In genomic region chr12:2904260-2904659, GRCh38 we compare ENCODE assay signal across 32 cellular contexts. TPM values are rescaled to one million over a fixed set of nuclear protein-coding genes. Genes with fewer than 3 reads are reported as not detected.
DNase-seq lines count a peak whose midpoint lies in the region; ATAC-seq and TF ChIP-seq lines count a peak whose summit lies in the region.
"Had no signal": no experiment of that assay in that cellular context is flagged by ENCODE, and none has a peak within 500 bp of the region (broad histone marks: within the 10 kb centered on the region; RNA-seq: fewer than 3 reads in every experiment).

No MANE protein-coding gene starts in this region.

- ATAC-seq in T-helper 17 cell = no peak
- no peak for ATAC-seq in HG02571 (IDR thresholded peaks at IDR 0.05; ENCODE audit: unreplicated experiment)
- ATAC-seq: activated T-cell treated with anti-CD3 and anti-CD28 coated beads, Interleukin-2, amount 50 U/mL, for 4 hours; CD8-positive, alpha-beta T cell; effector memory CD8-positive, alpha-beta T cell; K562 had no signal

- DNase-seq in Caki2 (ENCODE audit: low read depth) (peak; percentile 86), HK-2 (ENCODE audit: unreplicated experiment) (peak; percentile 76), T-helper 17 cell (no peak), posterior cingulate gyrus (no peak), NCI-H146 treated with DMSO at 0.1 percent for 48 hours (lab: John Stamatoyannopoulos, UW; ENCODE audit: unreplicated experiment) (no peak)
- DNase-seq in activated T-cell treated with anti-CD3 and anti-CD28 coated beads, Interleukin-2, amount 50 U/mL, for 24 hours = no peak
- DNase-seq: activated CD4-positive, alpha-beta T cell treated with anti-CD3 and anti-CD28 coated beads, Interleukin-2, amount 10 ng/mL, durations not matched to agents 24 days and 14 days; activated T-cell treated with anti-CD3 and anti-CD28 coated beads, Interleukin-2, amount 50 U/mL, for 4 hours; caudate nucleus; CD8-positive, alpha-beta T cell; cortex of kidney; DMS 273 treated with DMSO at 0.1 percent for 48 hours; effector memory CD8-positive, alpha-beta T cell; erythroblast; glutamatergic neuron; left ventricle myocardium inferior; mesenchymal stem cell; NCI-H1092; NCI-H187 treated with DMSO at 0.1 percent for 48 hours; ovary; retina; SJCRH30; small intestine; stimulated activated naive CD4-positive, alpha-beta T cell treated with Interleukin-2 at 50 U/mL for 16 hours had no signal

- no peak overlapping the region for H3K4me3 Mint-ChIP-seq in T-helper 17 cell
- H3K4me3 Mint-ChIP-seq in nephron = no peak overlapping the region
- H3K4me3 Mint-ChIP-seq in activated T-cell treated with anti-CD3 and anti-CD28 coated beads, Interleukin-2, amount 50 U/mL, for 24 hours = no peak overlapping the region
- H3K4me3 Mint-ChIP-seq: activated CD4-positive, alpha-beta T cell treated with anti-CD3 and anti-CD28 coated beads, Interleukin-2, amount 10 ng/mL, durations not matched to agents 24 days and 14 days; activated T-cell treated with anti-CD3 and anti-CD28 coated beads, Interleukin-2, amount 50 U/mL, for 4 hours; B cell; CD8-positive, alpha-beta T cell; effector memory CD8-positive, alpha-beta T cell had no signal

- H3K9me3 Mint-ChIP-seq in nephron = no peaks in the 10 kb centered on the region
- H3K9me3 Mint-ChIP-seq in activated T-cell treated with anti-CD3 and anti-CD28 coated beads, Interleukin-2, amount 50 U/mL, for 24 hours = no peaks in the 10 kb centered on the region
- H3K9me3 Mint-ChIP-seq: activated CD4-positive, alpha-beta T cell treated with anti-CD3 and anti-CD28 coated beads, Interleukin-2, amount 10 ng/mL, durations not matched to agents 24 days and 14 days; activated T-cell treated with anti-CD3 and anti-CD28 coated beads, Interleukin-2, amount 50 U/mL, for 4 hours; CD8-positive, alpha-beta T cell; effector memory CD8-positive, alpha-beta T cell had no signal

- TF ChIP-seq CTCF in nephron (IDR thresholded peaks at IDR 0.05; ENCODE audit: unreplicated experiment in 3 of 3) = no peak

- in situ Hi-C loops in Caki2 (cut with HindIII; ENCODE audit: low pct_unique_long_range_greater_than_20kb, low sequenced_read_pairs) = no loop called here

- peak overlapping the region; percentile 34 for H3K27ac Mint-ChIP-seq in T-helper 17 cell
- peak overlapping the region; percentile 20 to 60 (median 56) for H3K27ac Mint-ChIP-seq in nephron
- H3K27ac Mint-ChIP-seq in activated T-cell treated with anti-CD3 and anti-CD28 coated beads, Interleukin-2, amount 50 U/mL, for 24 hours = no peak overlapping the region
- H3K27ac Mint-ChIP-seq: activated CD4-positive, alpha-beta T cell treated with anti-CD3 and anti-CD28 coated beads, Interleukin-2, amount 10 ng/mL, durations not matched to agents 24 days and 14 days; B cell; CD8-positive, alpha-beta T cell; effector memory CD8-positive, alpha-beta T cell had no signal

- intact Hi-C loops in posterior cingulate gyrus (cut with DNase I) = no loop called here

- H3K4me1 Mint-ChIP-seq in T-helper 17 cell (peaks cover 2% of the 10 kb centered on the region), nephron (peaks cover 6% of the 10 kb centered on the region)
- no peaks in the 10 kb centered on the region for H3K4me1 Mint-ChIP-seq in activated T-cell treated with anti-CD3 and anti-CD28 coated beads, Interleukin-2, amount 50 U/mL, for 24 hours (ENCODE audit: low read depth)
- H3K4me1 Mint-ChIP-seq: activated CD4-positive, alpha-beta T cell treated with anti-CD3 and anti-CD28 coated beads, Interleukin-2, amount 10 ng/mL, durations not matched to agents 24 days and 14 days had no signal

- H3K9me3 ChIP-seq in T-helper 17 cell (ENCODE audit: control insufficient read depth, low read length, poor library complexity, severe bottlenecking) = no peaks in the 10 kb centered on the region
- H3K9me3 ChIP-seq: left ventricle myocardium inferior, ovary, SJCRH30, vagina had no signal

- no peaks in the 10 kb centered on the region for H3K27me3 Mint-ChIP-seq in T-helper 17 cell
- no peaks in the 10 kb centered on the region for H3K27me3 Mint-ChIP-seq in nephron (ENCODE audit: low read depth)
- H3K27me3 Mint-ChIP-seq in activated T-cell treated with anti-CD3 and anti-CD28 coated beads, Interleukin-2, amount 50 U/mL, for 24 hours = no peaks in the 10 kb centered on the region
- H3K27me3 Mint-ChIP-seq: activated CD4-positive, alpha-beta T cell treated with anti-CD3 and anti-CD28 coated beads, Interleukin-2, amount 10 ng/mL, durations not matched to agents 24 days and 14 days; B cell; effector memory CD8-positive, alpha-beta T cell had no signal

- no peaks in the 10 kb centered on the region for H3K36me3 Mint-ChIP-seq in T-helper 17 cell (ENCODE audit: low read depth)
- H3K36me3 Mint-ChIP-seq in nephron (ENCODE audit: low read depth) = peaks cover 2% of the 10 kb centered on the region
- H3K36me3 Mint-ChIP-seq in activated T-cell treated with anti-CD3 and anti-CD28 coated beads, Interleukin-2, amount 50 U/mL, for 24 hours (ENCODE audit: low read depth) = no peaks in the 10 kb centered on the region

RNA-seq across cellular contexts. Expression of gene TULP3, which starts 13.6 kb away (rescaled TPM):
- 38.2 and 57.9 TPM in 2 replicates for total RNA-seq in Caki2 (2014; rRNA removed; shearing (Covaris generic); ENCODE audit: low replicate concordance)
- total RNA-seq in T-helper 17 cell = 1 to 10 TPM; 6.3 to 7.9 TPM

RNA-seq across cellular contexts. Expression of gene RHNO1, which starts 27.2 kb away (rescaled TPM):
- total RNA-seq in Caki2 (2014; rRNA removed; shearing (Covaris generic); ENCODE audit: low replicate concordance) = 32.1 and 54.9 TPM in 2 replicates
- total RNA-seq in T-helper 17 cell = 10 to 100 TPM; 18.9 to 32.9 TPM

RNA-seq across cellular contexts. Expression of gene FOXM1, which starts 27.3 kb away (rescaled TPM):
- 18.1 and 30.1 TPM in 2 replicates for total RNA-seq in Caki2 (2014; rRNA removed; shearing (Covaris generic); ENCODE audit: low replicate concordance)
- total RNA-seq in T-helper 17 cell = 1 to 10 TPM; 1.0 to 1.6 TPM

RNA-seq across cellular contexts. Expression of gene TEX52, which starts 47.4 kb away (rescaled TPM):
- not detected in 2 replicates for total RNA-seq in Caki2 (2014; rRNA removed; shearing (Covaris generic); ENCODE audit: low replicate concordance)
- total RNA-seq in T-helper 17 cell = not detected
- total RNA-seq: activated CD4-positive, alpha-beta T cell treated with anti-CD3 and anti-CD28 coated beads, Interleukin-2, amount 10 ng/mL, durations not matched to agents 24 days and 14 days; activated T-cell treated with anti-CD3 and anti-CD28 coated beads, Interleukin-2, amount 50 U/mL, for 4 hours; B cell; CD8-positive, alpha-beta T cell; K562; left ventricle myocardium inferior; M059J; ovary; RPMI7951; temporal lobe; vagina had no signal

RNA-seq across cellular contexts. Expression of gene TEAD4, which starts 54.9 kb away (rescaled TPM):
- 17.2 and 32.7 TPM in 2 replicates for total RNA-seq in Caki2 (2014; rRNA removed; shearing (Covaris generic); ENCODE audit: low replicate concordance)
- total RNA-seq in T-helper 17 cell = not detected
- total RNA-seq: B cell; CD8-positive, alpha-beta T cell had no signal

Comparison
In these comparisons a context has a peak if more than half of its experiments do, and no peak if none do; other contexts are left out.
1. DNase-seq: peak in Caki2 (single experiment) and HK-2 (single experiment); none in T-helper 17 cell (0 of 3), posterior cingulate gyrus (0 of 10), activated T-cell treated with anti-CD3 and anti-CD28 coated beads, Interleukin-2, amount 50 U/mL, for 24 hours (single experiment) and NCI-H146 treated with DMSO at 0.1 percent for 48 hours (single experiment).